Comparison of ENCODE assay signal across 1 cellular context in genomic region chr15:69222002-69222474, GRCh38.
TF ChIP-seq lines count a peak whose summit lies in the region.

No MANE protein-coding gene starts in this region.

TF ChIP-seq in HepG2, 621 proteins besides CTCF, POLR2A, EP300 and RAD21 (continued from another document and continues in another):
- peak; percentile 65 for TF ChIP-seq SOX13 (IDR thresholded peaks at IDR 0.05)
- TF ChIP-seq SOX13 (CRISPR knock-in tag; conservative IDR thresholded peaks at IDR 0.05 in 1 of 2, IDR thresholded peaks at IDR 0.05 in 1 of 2), result peak in 1 of 2 experiments; percentile 89; a peak in 2 of 4 replicates
- TF ChIP-seq CENPX (CRISPR knock-in tag; IDR thresholded peaks at IDR 0.05), result no peak
- 0 out of 2 replicates have a peak, but pooled peaks have one; percentile 46 for TF ChIP-seq ZNF709 (CRISPR knock-in tag; IDR thresholded peaks at IDR 0.05)
- no peak for TF ChIP-seq POLR2AphosphoS2 (IDR thresholded peaks at IDR 0.05; ENCODE audit: low read depth, low read length)
- no peak for TF ChIP-seq ZBTB3 (CRISPR knock-in tag; IDR thresholded peaks at IDR 0.05; ENCODE audit: borderline replicate concordance, low read depth)
- no peak for TF ChIP-seq KLF12 (CRISPR knock-in tag; IDR thresholded peaks at IDR 0.05; ENCODE audit: borderline replicate concordance)
- TF ChIP-seq ATF1 (CRISPR knock-in tag; IDR thresholded peaks at IDR 0.05), result no peak
- peak; percentile 41 for TF ChIP-seq IKZF4 (CRISPR knock-in tag; IDR thresholded peaks at IDR 0.05; ENCODE audit: borderline replicate concordance, low read depth, not compliant biosample characterization)
- TF ChIP-seq ZNF280D (CRISPR knock-in tag; IDR thresholded peaks at IDR 0.05), result no peak; the same call in 1 of the 2 replicates
- TF ChIP-seq ZNF883 (CRISPR knock-in tag; IDR thresholded peaks at IDR 0.05; ENCODE audit: not compliant biosample characterization), result no peak
- no peak for TF ChIP-seq ATAD3A (CRISPR knock-in tag; IDR thresholded peaks at IDR 0.05)
- no peak for TF ChIP-seq ELK4 (CRISPR knock-in tag; IDR thresholded peaks at IDR 0.05; ENCODE audit: borderline replicate concordance)
- no peak for TF ChIP-seq PAWR (CRISPR knock-in tag; IDR thresholded peaks at IDR 0.05; ENCODE audit: borderline replicate concordance)
- no peak for TF ChIP-seq ZFP82 (CRISPR knock-in tag; IDR thresholded peaks at IDR 0.05; ENCODE audit: borderline replicate concordance)
- TF ChIP-seq TCF7L2 (IDR thresholded peaks at IDR 0.05; ENCODE audit: low read depth, low read length), result no peak
- TF ChIP-seq ZNF484 (CRISPR knock-in tag; IDR thresholded peaks at IDR 0.05; ENCODE audit: borderline replicate concordance, low read depth), result no peak
- TF ChIP-seq NCOA1 (CRISPR knock-in tag; IDR thresholded peaks at IDR 0.05), result no peak
- TF ChIP-seq DBP (CRISPR knock-in tag; IDR thresholded peaks at IDR 0.05; ENCODE audit: not compliant biosample characterization), result no peak
- no peak for TF ChIP-seq TAF1 (CRISPR knock-in tag; IDR thresholded peaks at IDR 0.05)
- TF ChIP-seq CREB1 (IDR thresholded peaks at IDR 0.05), result no peak
- no peak for TF ChIP-seq CREB1 (CRISPR knock-in tag; IDR thresholded peaks at IDR 0.05)
- TF ChIP-seq HNF1A (IDR thresholded peaks at IDR 0.05; ENCODE audit: low read depth), result no peak
- no peak; the same call in 1 of the 2 replicates for TF ChIP-seq HNF1A (CRISPR knock-in tag; IDR thresholded peaks at IDR 0.05; ENCODE audit: borderline replicate concordance)
- no peak for TF ChIP-seq CCDC6 (CRISPR knock-in tag; IDR thresholded peaks at IDR 0.05)
- TF ChIP-seq ZNF839 (CRISPR knock-in tag; IDR thresholded peaks at IDR 0.05; ENCODE audit: borderline replicate concordance), result no peak
- no peak for TF ChIP-seq ZNF225 (CRISPR knock-in tag; IDR thresholded peaks at IDR 0.05)
- TF ChIP-seq ZNF546 (CRISPR knock-in tag; conservative IDR thresholded peaks at IDR 0.05), result no peak
- TF ChIP-seq ZNF296 (CRISPR knock-in tag; conservative IDR thresholded peaks at IDR 0.05), result no peak
- TF ChIP-seq PBX3 (CRISPR knock-in tag; IDR thresholded peaks at IDR 0.05; ENCODE audit: borderline replicate concordance), result no peak
- TF ChIP-seq HDAC1 (CRISPR knock-in tag; IDR thresholded peaks at IDR 0.05), result no peak
- no peak for TF ChIP-seq BCLAF1 (IDR thresholded peaks at IDR 0.05)
- TF ChIP-seq CBX5 (CRISPR knock-in tag; IDR thresholded peaks at IDR 0.05; ENCODE audit: borderline replicate concordance), result no peak
- no peak for TF ChIP-seq TRIM22 (IDR thresholded peaks at IDR 0.05)
- no peak for TF ChIP-seq FOXC1 (CRISPR knock-in tag; IDR thresholded peaks at IDR 0.05; ENCODE audit: borderline replicate concordance)
- no peak for TF ChIP-seq THAP8 (CRISPR knock-in tag; IDR thresholded peaks at IDR 0.05; ENCODE audit: borderline replicate concordance)
- TF ChIP-seq SRSF1 (optimal IDR thresholded peaks at IDR 0.05; ENCODE audit: low read depth, low read length), result no peak
- TF ChIP-seq MXD3 (CRISPR knock-in tag; IDR thresholded peaks at IDR 0.05), result no peak
- no peak; the same call in 1 of the 2 replicates for TF ChIP-seq HIVEP1 (CRISPR knock-in tag; IDR thresholded peaks at IDR 0.05)
- no peak for TF ChIP-seq ZNF749 (CRISPR knock-in tag; IDR thresholded peaks at IDR 0.05; ENCODE audit: borderline replicate concordance)
- TF ChIP-seq SRF (IDR thresholded peaks at IDR 0.05; ENCODE audit: low read depth, low read length), result no peak
- TF ChIP-seq NKX3-1 (CRISPR knock-in tag; IDR thresholded peaks at IDR 0.05), result no peak
- TF ChIP-seq DR1 (CRISPR knock-in tag; IDR thresholded peaks at IDR 0.05), result no peak
- peak; percentile 36; the same call in 1 of the 2 replicates for TF ChIP-seq TFDP2 (CRISPR knock-in tag; IDR thresholded peaks at IDR 0.05)
- TF ChIP-seq ZNF10 (CRISPR knock-in tag; IDR thresholded peaks at IDR 0.05; ENCODE audit: borderline replicate concordance, low read depth), result no peak
- no peak for TF ChIP-seq POLR2G (IDR thresholded peaks at IDR 0.05; ENCODE audit: low read depth, low read length)
- no peak for TF ChIP-seq ZNF770 (CRISPR knock-in tag; IDR thresholded peaks at IDR 0.05)
